12 cellular contexts compared by ENCODE assay signal in the genomic region with DNA sequence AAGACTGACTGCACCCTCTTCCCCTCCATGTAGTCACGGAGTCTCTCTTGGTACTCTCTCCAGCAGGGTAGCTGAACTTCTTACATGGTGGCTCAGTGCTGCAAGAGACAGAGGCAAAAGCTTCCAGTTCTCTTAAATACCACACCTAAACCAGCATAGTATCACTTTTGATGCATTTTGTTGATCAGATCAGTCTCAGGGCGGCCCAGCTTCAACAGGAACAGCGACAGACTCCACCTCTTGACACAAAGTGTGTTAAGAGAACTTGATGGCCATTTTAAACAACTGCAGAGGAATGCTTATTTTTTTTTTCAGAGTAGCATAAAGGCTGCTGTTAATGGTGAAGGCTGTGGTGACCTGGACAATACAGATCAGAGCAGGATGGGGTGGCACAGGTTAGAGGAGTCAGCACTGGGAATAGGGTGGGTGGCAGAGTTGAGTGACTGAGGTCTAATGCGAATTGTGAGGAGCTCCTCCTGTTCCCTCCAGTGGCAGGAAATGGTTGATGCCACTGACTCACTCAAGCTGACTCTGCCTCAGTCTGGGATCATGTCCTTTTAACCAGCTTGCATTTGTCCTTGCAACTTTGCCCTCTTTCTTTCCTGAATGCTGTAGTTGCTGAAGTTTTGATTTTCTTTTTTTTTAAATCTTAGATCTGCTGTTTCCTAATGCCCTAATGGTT. TPM values are rescaled to one million over a fixed set of nuclear protein-coding genes. Genes with fewer than 3 reads are reported as not detected.
A peak's percentile ranks its signal among the peaks of the same experiment; 100 is the strongest.
DNase-seq lines count a peak whose midpoint lies in the region; ATAC-seq and TF ChIP-seq lines count a peak whose summit lies in the region.
"Had no signal": no experiment of that assay in that cellular context is flagged by ENCODE, and none has a peak within 500 bp of the region (broad histone marks: within the 10 kb centered on the region; RNA-seq: fewer than 3 reads in every experiment).

No MANE protein-coding gene starts in this region.

- intact Hi-C loops in natural killer cell (cut with micrococcal nuclease) = loop anchor here (5.0 kb wide), 1 partner anchor 36 kb away; no protein-coding TSS in a partner anchor
- intact Hi-C loops in thyroid gland (cut with DNase I) = no loop called here
- intact Hi-C loops in dorsolateral prefrontal cortex (cut with DNase I) = no loop called here

- no peak for TF ChIP-seq POLR2A in thyroid gland (IDR thresholded peaks at IDR 0.05)

- H3K4me3 ChIP-seq in MG63 = no peak overlapping the region
- H3K4me3 ChIP-seq in thyroid gland (replicated peaks in 1 of 3) = no peak overlapping the region
- no peak overlapping the region for H3K4me3 ChIP-seq in dorsolateral prefrontal cortex

- DNase-seq in ELF-1 (ENCODE audit: low read depth, low spot score) = peak; percentile 2
- peak; percentile 10 for DNase-seq in MG63
- no peak for DNase-seq in chondrocyte (ENCODE audit: low spot score)
- peak; percentile 22 for DNase-seq in natural killer cell
- no peak for DNase-seq in omental fat pad (ENCODE audit: low spot score)
- no peak for DNase-seq in thyroid gland
- no peak for DNase-seq in dorsolateral prefrontal cortex
- DNase-seq: activated CD4-positive, alpha-beta T cell treated with anti-CD3 and anti-CD28 coated beads, Interleukin-2, amount 50 U/mL, for 48 hours; Calu3; NCI-H345; stimulated activated CD4-positive, alpha-beta T cell treated with anti-CD3 and anti-CD28 coated beads, Interleukin-2, amount 100 ng/mL, for 48 hours had no signal

- H3K4me3 Mint-ChIP-seq in chondrocyte (ENCODE audit: unreplicated experiment) = no peak overlapping the region
- peak overlapping the region; percentile 77 for H3K4me3 Mint-ChIP-seq in natural killer cell

- H3K27ac Mint-ChIP-seq in chondrocyte (ENCODE audit: unreplicated experiment) = no peak overlapping the region
- peak overlapping the region; percentile 94 to 98 for H3K27ac Mint-ChIP-seq in natural killer cell

- TF ChIP-seq CTCF in chondrocyte (IDR thresholded peaks at IDR 0.05) (peak; percentile 26), natural killer cell (IDR thresholded peaks at IDR 0.05) (no peak), omental fat pad (IDR thresholded peaks at IDR 0.05) (no peak), thyroid gland (IDR thresholded peaks at IDR 0.05) (no peak), dorsolateral prefrontal cortex (IDR thresholded peaks at IDR 0.05 in 54 of 56, conservative IDR thresholded peaks at IDR 0.05 in 2 of 56; ENCODE audit: low read depth in 1 of 56, partially characterized antibody in 56 of 56) (no peak)

- H3K36me3 ChIP-seq in MG63 (no peaks in the 10 kb centered on the region), thyroid gland (no peaks in the 10 kb centered on the region)

- 82 to 89% methylated on average over 4 of the region's 4 CpGs for WGBS in thyroid gland, 2 donors

- peaks cover 14% of the 10 kb centered on the region for H3K4me1 Mint-ChIP-seq in chondrocyte (ENCODE audit: low read depth)
- H3K4me1 Mint-ChIP-seq in natural killer cell = peaks cover 42 to 81% of the 10 kb centered on the region in 2 donors

- no peaks in the 10 kb centered on the region for H3K9me3 Mint-ChIP-seq in chondrocyte (ENCODE audit: low read depth)
- H3K9me3 Mint-ChIP-seq in natural killer cell = no peaks in the 10 kb centered on the region

- H3K27me3 ChIP-seq in MG63 (no peaks in the 10 kb centered on the region), thyroid gland (no peaks in the 10 kb centered on the region), dorsolateral prefrontal cortex (peaks cover 0 to 6% (median 0%) of the 10 kb centered on the region in 45 donors)

- H3K27ac ChIP-seq in thyroid gland (no peak overlapping the region), dorsolateral prefrontal cortex (no peak overlapping the region)

- no peaks in the 10 kb centered on the region for H3K4me1 ChIP-seq in thyroid gland

- no peaks in the 10 kb centered on the region for H3K36me3 Mint-ChIP-seq in chondrocyte (ENCODE audit: low read depth)
- H3K36me3 Mint-ChIP-seq in natural killer cell = peaks cover 12% of the 10 kb centered on the region

- H3K27me3 Mint-ChIP-seq in chondrocyte (ENCODE audit: low read depth) (peaks cover 3% of the 10 kb centered on the region), natural killer cell (ENCODE audit: low read depth in 2 of 2) (no peaks in the 10 kb centered on the region)

- peak; percentile 81 to 86 (median 85) for ATAC-seq in natural killer cell
- no peak for ATAC-seq in omental fat pad (ENCODE audit: low FRiP score)
- no peak for ATAC-seq in GM19023 (IDR thresholded peaks at IDR 0.05; ENCODE audit: unreplicated experiment)

- H3K9me3 ChIP-seq in MG63 = no peaks in the 10 kb centered on the region
- no peaks in the 10 kb centered on the region for H3K9me3 ChIP-seq in thyroid gland

RNA-seq across cellular contexts. Expression of gene MGAM, which starts 17.3 kb away (rescaled TPM):
- total RNA-seq in MG63 (2014; rRNA removed; shearing (Covaris generic); ENCODE audit: low replicate concordance) = not detected in 2 replicates
- 0.10 to 0.27 TPM (median 0.17 TPM) in 3 replicates for total RNA-seq in chondrocyte
- 10 to 100 TPM; 17.3 to 72.5 (median 31.9) TPM for total RNA-seq in natural killer cell
- total RNA-seq in omental fat pad = 10 to 100 TPM in 1 of 4 donors, 1 to 10 TPM in 1, under 1 TPM in 2; 0.93 to 27.6 (median 1.2) TPM
- under 1 TPM; 0.11 to 0.27 (median 0.14) TPM for total RNA-seq in thyroid gland
- total RNA-seq in dorsolateral prefrontal cortex = 1 to 10 TPM in 94 of 120 experiments, under 1 TPM in 25, not detected in 1; 0.26 to 7.6 (median 1.7) TPM

RNA-seq across cellular contexts. Expression of gene TAS2R38, which starts 39.4 kb away (rescaled TPM):
- not detected in 2 replicates for total RNA-seq in MG63 (2014; rRNA removed; shearing (Covaris generic); ENCODE audit: low replicate concordance)
- total RNA-seq in chondrocyte (not detected in 3 replicates), natural killer cell (not detected), omental fat pad (not detected), thyroid gland (not detected), dorsolateral prefrontal cortex (not detected)
- total RNA-seq: Calu3 had no signal

Comparison
In these comparisons a context has a peak if more than half of its experiments do, and no peak if none do; other contexts are left out.
1. DNase-seq: peak in ELF-1 (single experiment), MG63 (single experiment) and natural killer cell (single experiment); none in chondrocyte (single experiment), omental fat pad (single experiment), thyroid gland (0 of 2) and dorsolateral prefrontal cortex (0 of 10).
2. ATAC-seq: peak in natural killer cell (3 of 3); none in omental fat pad (single experiment) and GM19023 (single experiment).